Comparison of ENCODE assay signal across 1 cellular context in genomic region chr12:116687888-116688287, GRCh38.
A peak's percentile ranks its signal among the peaks of the same experiment; 100 is the strongest.
TF ChIP-seq lines count a peak whose summit lies in the region.

No MANE protein-coding gene starts in this region.

TF ChIP-seq in K562, 482 proteins besides CTCF, POLR2A, EP300 and RAD21 (continued from another document):
- TF ChIP-seq CBX3 (IDR thresholded peaks at IDR 0.05; ENCODE audit: borderline replicate concordance in 1 of 2, low read length in 2 of 2): peak in 1 of 2 experiments; percentile 72; a peak in 1 of 3 replicates
- peak; percentile 60; the same call in 1 of the 2 replicates for TF ChIP-seq CBX5 (IDR thresholded peaks at IDR 0.05; ENCODE audit: borderline replicate concordance, low read depth)
- TF ChIP-seq SPI1 (IDR thresholded peaks at IDR 0.05; ENCODE audit: borderline replicate concordance, low read depth, low read length): peak; percentile 73
- TF ChIP-seq, protein P1, sequence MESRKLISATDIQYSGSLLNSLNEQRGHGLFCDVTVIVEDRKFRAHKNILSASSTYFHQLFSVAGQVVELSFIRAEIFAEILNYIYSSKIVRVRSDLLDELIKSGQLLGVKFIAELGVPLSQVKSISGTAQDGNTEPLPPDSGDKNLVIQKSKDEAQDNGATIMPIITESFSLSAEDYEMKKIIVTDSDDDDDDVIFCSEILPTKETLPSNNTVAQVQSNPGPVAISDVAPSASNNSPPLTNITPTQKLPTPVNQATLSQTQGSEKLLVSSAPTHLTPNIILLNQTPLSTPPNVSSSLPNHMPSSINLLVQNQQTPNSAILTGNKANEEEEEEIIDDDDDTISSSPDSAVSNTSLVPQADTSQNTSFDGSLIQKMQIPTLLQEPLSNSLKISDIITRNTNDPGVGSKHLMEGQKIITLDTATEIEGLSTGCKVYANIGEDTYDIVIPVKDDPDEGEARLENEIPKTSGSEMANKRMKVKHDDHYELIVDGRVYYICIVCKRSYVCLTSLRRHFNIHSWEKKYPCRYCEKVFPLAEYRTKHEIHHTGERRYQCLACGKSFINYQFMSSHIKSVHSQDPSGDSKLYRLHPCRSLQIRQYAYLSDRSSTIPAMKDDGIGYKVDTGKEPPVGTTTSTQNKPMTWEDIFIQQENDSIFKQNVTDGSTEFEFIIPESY (CRISPR knock-in tag; IDR thresholded peaks at IDR 0.05): peak; percentile 88
- peak; percentile 96 for TF ChIP-seq MYC (IDR thresholded peaks at IDR 0.05; ENCODE audit: low read depth, low read length)
- TF ChIP-seq MYC (CRISPR knock-in tag; IDR thresholded peaks at IDR 0.05; ENCODE audit: borderline replicate concordance, low read depth): no peak
- peak; percentile 82 for TF ChIP-seq ETV1 (tag; conservative IDR thresholded peaks at IDR 0.05; ENCODE audit: low read depth)
- peak; percentile 23 for TF ChIP-seq SP2 (IDR thresholded peaks at IDR 0.05; ENCODE audit: extremely low read depth, low read depth, low read length, poor library complexity, severe bottlenecking)
- peak; percentile 43; the same call in 1 of the 2 replicates for TF ChIP-seq CREM (IDR thresholded peaks at IDR 0.05; ENCODE audit: low read depth)
- TF ChIP-seq CC2D1A (IDR thresholded peaks at IDR 0.05): peak; percentile 41; the same call in 1 of the 2 replicates
